In genomic region chr16:47141773-47142468, GRCh38 we compare ENCODE assay signal across 1 cellular context.
A peak's percentile ranks its signal among the peaks of the same experiment; 100 is the strongest.
TF ChIP-seq lines count a peak whose summit lies in the region.

No MANE protein-coding gene starts in this region.

TF ChIP-seq in HepG2, 621 proteins besides CTCF, POLR2A, EP300 and RAD21 (continued from another document and continues in another):
- TF ChIP-seq, protein P1, sequence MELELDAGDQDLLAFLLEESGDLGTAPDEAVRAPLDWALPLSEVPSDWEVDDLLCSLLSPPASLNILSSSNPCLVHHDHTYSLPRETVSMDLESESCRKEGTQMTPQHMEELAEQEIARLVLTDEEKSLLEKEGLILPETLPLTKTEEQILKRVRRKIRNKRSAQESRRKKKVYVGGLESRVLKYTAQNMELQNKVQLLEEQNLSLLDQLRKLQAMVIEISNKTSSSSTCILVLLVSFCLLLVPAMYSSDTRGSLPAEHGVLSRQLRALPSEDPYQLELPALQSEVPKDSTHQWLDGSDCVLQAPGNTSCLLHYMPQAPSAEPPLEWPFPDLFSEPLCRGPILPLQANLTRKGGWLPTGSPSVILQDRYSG (CRISPR knock-in tag; IDR thresholded peaks at IDR 0.05) = no peak
- TF ChIP-seq PRMT3 (CRISPR knock-in tag; IDR thresholded peaks at IDR 0.05; ENCODE audit: borderline replicate concordance, low read depth) (no peak), KAT2B (IDR thresholded peaks at IDR 0.05; ENCODE audit: borderline replicate concordance, low read depth, low read length) (no peak), BORCS8-MEF2B (CRISPR knock-in tag; IDR thresholded peaks at IDR 0.05) (0 out of 2 replicates have a peak, but pooled peaks have one; percentile 20), U2AF1 (optimal IDR thresholded peaks at IDR 0.05; ENCODE audit: low read depth, low read length) (no peak), POLR2G (IDR thresholded peaks at IDR 0.05; ENCODE audit: low read depth, low read length) (no peak), SNAPC2 (CRISPR knock-in tag; IDR thresholded peaks at IDR 0.05) (0 out of 2 replicates have a peak, but pooled peaks have one; percentile 32), MED1 (CRISPR knock-in tag; IDR thresholded peaks at IDR 0.05) (0 out of 2 replicates have a peak, but pooled peaks have one; percentile 34), ZBTB7A (CRISPR knock-in tag; IDR thresholded peaks at IDR 0.05) (no peak), MXD3 (CRISPR knock-in tag; IDR thresholded peaks at IDR 0.05) (no peak), PCBP2 (optimal IDR thresholded peaks at IDR 0.05; ENCODE audit: low read depth, low read length, poor library complexity, severe bottlenecking) (no peak), ERF (CRISPR knock-in tag; IDR thresholded peaks at IDR 0.05) (peak; percentile 64; the same call in 1 of the 2 replicates), SYNCRIP (IDR thresholded peaks at IDR 0.05; ENCODE audit: insufficient read depth, low read depth, low read length) (no peak), KLF11 (CRISPR knock-in tag; IDR thresholded peaks at IDR 0.05) (no peak), SMYD3 (CRISPR knock-in tag; IDR thresholded peaks at IDR 0.05) (no peak), MBD4 (IDR thresholded peaks at IDR 0.05; ENCODE audit: borderline replicate concordance, low read length) (no peak), ZNF501 (CRISPR knock-in tag; IDR thresholded peaks at IDR 0.05) (peak; percentile 72; the same call in 1 of the 2 replicates), ISX (CRISPR knock-in tag; conservative IDR thresholded peaks at IDR 0.05) (no peak), ZFP82 (CRISPR knock-in tag; IDR thresholded peaks at IDR 0.05; ENCODE audit: borderline replicate concordance) (no peak), NFATC3 (CRISPR knock-in tag; IDR thresholded peaks at IDR 0.05) (no peak), PRDM15 (CRISPR knock-in tag; IDR thresholded peaks at IDR 0.05) (no peak), TP53 (CRISPR knock-in tag; conservative IDR thresholded peaks at IDR 0.05) (no peak), CBX1 (IDR thresholded peaks at IDR 0.05; ENCODE audit: low read depth) (peak; percentile 48), TAF1 (CRISPR knock-in tag; IDR thresholded peaks at IDR 0.05) (peak; percentile 21; the same call in 1 of the 2 replicates), MXI1 (IDR thresholded peaks at IDR 0.05; ENCODE audit: borderline replicate concordance, low read depth, low read length) (0 out of 3 replicates have a peak, but pooled peaks have one; percentile 40), SUZ12 (IDR thresholded peaks at IDR 0.05; ENCODE audit: low read depth, low read length) (no peak), STAT6 (CRISPR knock-in tag; IDR thresholded peaks at IDR 0.05; ENCODE audit: borderline replicate concordance) (no peak), NFAT5 (CRISPR knock-in tag; IDR thresholded peaks at IDR 0.05) (no peak), ZNF503 (CRISPR knock-in tag; IDR thresholded peaks at IDR 0.05) (no peak), E2F5 (CRISPR knock-in tag; conservative IDR thresholded peaks at IDR 0.05) (no peak), ATF1 (CRISPR knock-in tag; IDR thresholded peaks at IDR 0.05) (no peak), ZMAT3 (CRISPR knock-in tag; conservative IDR thresholded peaks at IDR 0.05) (no peak)
- TF ChIP-seq, protein P2, sequence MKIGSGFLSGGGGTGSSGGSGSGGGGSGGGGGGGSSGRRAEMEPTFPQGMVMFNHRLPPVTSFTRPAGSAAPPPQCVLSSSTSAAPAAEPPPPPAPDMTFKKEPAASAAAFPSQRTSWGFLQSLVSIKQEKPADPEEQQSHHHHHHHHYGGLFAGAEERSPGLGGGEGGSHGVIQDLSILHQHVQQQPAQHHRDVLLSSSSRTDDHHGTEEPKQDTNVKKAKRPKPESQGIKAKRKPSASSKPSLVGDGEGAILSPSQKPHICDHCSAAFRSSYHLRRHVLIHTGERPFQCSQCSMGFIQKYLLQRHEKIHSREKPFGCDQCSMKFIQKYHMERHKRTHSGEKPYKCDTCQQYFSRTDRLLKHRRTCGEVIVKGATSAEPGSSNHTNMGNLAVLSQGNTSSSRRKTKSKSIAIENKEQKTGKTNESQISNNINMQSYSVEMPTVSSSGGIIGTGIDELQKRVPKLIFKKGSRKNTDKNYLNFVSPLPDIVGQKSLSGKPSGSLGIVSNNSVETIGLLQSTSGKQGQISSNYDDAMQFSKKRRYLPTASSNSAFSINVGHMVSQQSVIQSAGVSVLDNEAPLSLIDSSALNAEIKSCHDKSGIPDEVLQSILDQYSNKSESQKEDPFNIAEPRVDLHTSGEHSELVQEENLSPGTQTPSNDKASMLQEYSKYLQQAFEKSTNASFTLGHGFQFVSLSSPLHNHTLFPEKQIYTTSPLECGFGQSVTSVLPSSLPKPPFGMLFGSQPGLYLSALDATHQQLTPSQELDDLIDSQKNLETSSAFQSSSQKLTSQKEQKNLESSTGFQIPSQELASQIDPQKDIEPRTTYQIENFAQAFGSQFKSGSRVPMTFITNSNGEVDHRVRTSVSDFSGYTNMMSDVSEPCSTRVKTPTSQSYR (CRISPR knock-in tag; IDR thresholded peaks at IDR 0.05; ENCODE audit: borderline replicate concordance) = no peak
- TF ChIP-seq, protein P3, sequence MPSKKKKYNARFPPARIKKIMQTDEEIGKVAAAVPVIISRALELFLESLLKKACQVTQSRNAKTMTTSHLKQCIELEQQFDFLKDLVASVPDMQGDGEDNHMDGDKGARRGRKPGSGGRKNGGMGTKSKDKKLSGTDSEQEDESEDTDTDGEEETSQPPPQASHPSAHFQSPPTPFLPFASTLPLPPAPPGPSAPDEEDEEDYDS (CRISPR knock-in tag; IDR thresholded peaks at IDR 0.05) = peak; percentile 68
- TF ChIP-seq, protein P4, sequence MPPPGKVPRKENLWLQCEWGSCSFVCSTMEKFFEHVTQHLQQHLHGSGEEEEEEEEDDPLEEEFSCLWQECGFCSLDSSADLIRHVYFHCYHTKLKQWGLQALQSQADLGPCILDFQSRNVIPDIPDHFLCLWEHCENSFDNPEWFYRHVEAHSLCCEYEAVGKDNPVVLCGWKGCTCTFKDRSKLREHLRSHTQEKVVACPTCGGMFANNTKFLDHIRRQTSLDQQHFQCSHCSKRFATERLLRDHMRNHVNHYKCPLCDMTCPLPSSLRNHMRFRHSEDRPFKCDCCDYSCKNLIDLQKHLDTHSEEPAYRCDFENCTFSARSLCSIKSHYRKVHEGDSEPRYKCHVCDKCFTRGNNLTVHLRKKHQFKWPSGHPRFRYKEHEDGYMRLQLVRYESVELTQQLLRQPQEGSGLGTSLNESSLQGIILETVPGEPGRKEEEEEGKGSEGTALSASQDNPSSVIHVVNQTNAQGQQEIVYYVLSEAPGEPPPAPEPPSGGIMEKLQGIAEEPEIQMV (CRISPR knock-in tag; IDR thresholded peaks at IDR 0.05; ENCODE audit: low read depth) = no peak
- TF ChIP-seq, protein P5, sequence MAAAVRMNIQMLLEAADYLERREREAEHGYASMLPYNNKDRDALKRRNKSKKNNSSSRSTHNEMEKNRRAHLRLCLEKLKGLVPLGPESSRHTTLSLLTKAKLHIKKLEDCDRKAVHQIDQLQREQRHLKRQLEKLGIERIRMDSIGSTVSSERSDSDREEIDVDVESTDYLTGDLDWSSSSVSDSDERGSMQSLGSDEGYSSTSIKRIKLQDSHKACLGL (CRISPR knock-in tag; IDR thresholded peaks at IDR 0.05) = no peak
